Comparison of ENCODE assay signal across 7 cellular contexts in the genomic region with DNA sequence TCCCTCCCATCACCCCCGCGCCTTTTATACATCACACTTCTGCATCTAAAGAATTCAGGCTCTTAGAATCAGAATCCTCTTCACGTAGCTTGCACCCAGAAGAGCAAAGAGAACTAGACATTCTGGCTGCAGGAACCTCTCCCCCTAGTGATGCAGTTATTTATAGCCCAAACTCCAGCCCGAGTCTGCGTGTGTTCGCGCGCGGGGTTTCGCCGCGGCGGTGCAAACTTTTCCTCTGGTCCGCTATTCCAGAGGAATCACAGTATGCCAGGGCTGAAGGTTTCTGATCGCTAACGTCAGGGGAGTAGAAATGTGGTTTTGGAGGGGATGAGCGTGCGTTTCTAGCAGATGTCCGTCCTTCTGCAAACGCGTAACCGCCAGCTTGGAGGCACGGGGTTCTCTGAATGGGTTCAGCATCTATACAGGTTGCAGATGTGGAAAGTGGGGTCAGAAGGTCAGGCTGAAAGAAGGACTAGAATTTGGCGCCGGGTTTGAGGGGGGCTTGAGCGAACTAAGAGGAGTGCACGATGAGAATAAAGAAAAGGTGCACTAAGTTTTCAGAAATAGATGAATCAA. TPM values are rescaled to one million over a fixed set of nuclear protein-coding genes. Genes with fewer than 3 reads are reported as not detected.
DNase-seq lines count a peak whose midpoint lies in the region; ATAC-seq and TF ChIP-seq lines count a peak whose summit lies in the region.

No MANE protein-coding gene starts in this region.

- in situ Hi-C loops in GM13977 (cut with MboI; ENCODE audit: low pct_unique_long_range_greater_than_20kb, low sequenced_read_pairs, unreplicated experiment): no loop called here

- peaks cover 23% of the 10 kb centered on the region for H3K27me3 Mint-ChIP-seq in progenitor cell of endocrine pancreas
- H3K27me3 Mint-ChIP-seq in activated CD4-positive, alpha-beta memory T cell treated with anti-CD3 and anti-CD28 coated beads for 36 hours: peaks cover 52% of the 10 kb centered on the region

- ATAC-seq in GM18868 (IDR thresholded peaks at IDR 0.05; ENCODE audit: unreplicated experiment): no peak

- intact Hi-C loops in activated CD4-positive, alpha-beta memory T cell treated with anti-CD3 and anti-CD28 coated beads for 36 hours (cut with micrococcal nuclease): no loop called here

- no peak for TF ChIP-seq CTCF in GM13977 (IDR thresholded peaks at IDR 0.05; ENCODE audit: extremely low read depth, insufficient read depth, missing control alignments)
- no peak for TF ChIP-seq CTCF in fibroblast of pulmonary artery (IDR thresholded peaks at IDR 0.05; ENCODE audit: low read length, missing control alignments)
- peak; percentile 32 for TF ChIP-seq CTCF in progenitor cell of endocrine pancreas (IDR thresholded peaks at IDR 0.05; ENCODE audit: unreplicated experiment)

- H3K9me3 Mint-ChIP-seq in progenitor cell of endocrine pancreas (ENCODE audit: low read depth): no peaks in the 10 kb centered on the region
- H3K9me3 Mint-ChIP-seq in activated CD4-positive, alpha-beta memory T cell treated with anti-CD3 and anti-CD28 coated beads for 36 hours: no peaks in the 10 kb centered on the region

- POLR2A ChIA-PET in activated CD4-positive, alpha-beta memory T cell treated with anti-CD3 and anti-CD28 coated beads for 36 hours (lab: Charles Lee): no interaction called here

- CTCF ChIA-PET in activated CD4-positive, alpha-beta memory T cell treated with anti-CD3 and anti-CD28 coated beads for 36 hours (lab: Charles Lee): no interaction called here

- peak overlapping the region; percentile 76 for H3K27ac Mint-ChIP-seq in progenitor cell of endocrine pancreas
- H3K27ac Mint-ChIP-seq in activated CD4-positive, alpha-beta memory T cell treated with anti-CD3 and anti-CD28 coated beads for 36 hours: no peak overlapping the region

- H3K36me3 Mint-ChIP-seq in progenitor cell of endocrine pancreas (ENCODE audit: insufficient read depth): no peaks in the 10 kb centered on the region
- no peaks in the 10 kb centered on the region for H3K36me3 Mint-ChIP-seq in activated CD4-positive, alpha-beta memory T cell treated with anti-CD3 and anti-CD28 coated beads for 36 hours

- peak; percentile 41 for DNase-seq in GM13977 (ENCODE audit: low spot score)
- DNase-seq in NCI-H345 treated with DMSO at 0.1 percent for 48 hours (lab: John Stamatoyannopoulos, UW; ENCODE audit: unreplicated experiment): peak; percentile 44
- peak; percentile 22 for DNase-seq in fibroblast of pulmonary artery (ENCODE audit: low read depth)
- no peak for DNase-seq in progenitor cell of endocrine pancreas (ENCODE audit: low spot score, unreplicated experiment)
- DNase-seq in activated CD4-positive, alpha-beta memory T cell treated with anti-CD3 and anti-CD28 coated beads for 36 hours: no peak
- DNase-seq in AG08395 (ENCODE audit: low spot score): no peak

- peak overlapping the region; percentile 57 for H3K4me3 ChIP-seq in fibroblast of pulmonary artery (replicated peaks; ENCODE audit: low read depth, low read length)

- H3K4me3 Mint-ChIP-seq in progenitor cell of endocrine pancreas (ENCODE audit: low read depth): peak overlapping the region; percentile 90
- H3K4me3 Mint-ChIP-seq in activated CD4-positive, alpha-beta memory T cell treated with anti-CD3 and anti-CD28 coated beads for 36 hours: no peak overlapping the region

- peaks cover 11% of the 10 kb centered on the region for H3K4me1 Mint-ChIP-seq in progenitor cell of endocrine pancreas (ENCODE audit: low read depth)
- peaks cover 25% of the 10 kb centered on the region for H3K4me1 Mint-ChIP-seq in activated CD4-positive, alpha-beta memory T cell treated with anti-CD3 and anti-CD28 coated beads for 36 hours (ENCODE audit: low read depth)

RNA-seq across cellular contexts. Expression of gene EPHA7, which starts 1.9 kb away (rescaled TPM):
- total RNA-seq in progenitor cell of endocrine pancreas: 28.9 and 32.2 TPM in 2 replicates
- not detected for total RNA-seq in activated CD4-positive, alpha-beta memory T cell treated with anti-CD3 and anti-CD28 coated beads for 36 hours

Comparison
In these comparisons a context has a peak if more than half of its experiments do, and no peak if none do; other contexts are left out.
1. DNase-seq: peak in GM13977 (single experiment), NCI-H345 treated with DMSO at 0.1 percent for 48 hours (single experiment) and fibroblast of pulmonary artery (single experiment); none in progenitor cell of endocrine pancreas (single experiment), activated CD4-positive, alpha-beta memory T cell treated with anti-CD3 and anti-CD28 coated beads for 36 hours (single experiment) and AG08395 (single experiment).
2. RNA of gene EPHA7, which starts 1.9 kb away (total RNA-seq): 28.9 to 32.2 TPM in progenitor cell of endocrine pancreas; not detected in activated CD4-positive, alpha-beta memory T cell treated with anti-CD3 and anti-CD28 coated beads for 36 hours; every median in the first group is over 10 times any median in the second.